ENCODE assay signal across 8 cellular contexts in genomic region chr22:41957941-41958556, GRCh38. TPM values are rescaled to one million over a fixed set of nuclear protein-coding genes. Genes with fewer than 3 reads are reported as not detected.
DNase-seq lines count a peak whose midpoint lies in the region; ATAC-seq and TF ChIP-seq lines count a peak whose summit lies in the region.

No MANE protein-coding gene starts in this region.

- peaks cover 7% of the 10 kb centered on the region for H3F3A ChIP-seq in neural progenitor cell (ENCODE audit: low read depth)

- H3K36me3 Mint-ChIP-seq in neural progenitor cell: peaks cover 4% of the 10 kb centered on the region
- H3K36me3 Mint-ChIP-seq in T-helper 2 cell treated with Interferon-gamma antibody and Interleukin-4, amounts not matched to agents 5 μg/mL and 100 μg/mL, for 36 hours (ENCODE audit: low read depth): no peaks in the 10 kb centered on the region

- H3K27me3 ChIP-seq in KMS-11 (ENCODE audit: insufficient read depth, low read depth) (no peaks in the 10 kb centered on the region), neural progenitor cell (peaks cover 10% of the 10 kb centered on the region)

- H3K4me1 Mint-ChIP-seq in neural progenitor cell: peaks cover 29% of the 10 kb centered on the region
- H3K4me1 Mint-ChIP-seq in T-helper 2 cell treated with Interferon-gamma antibody and Interleukin-4, amounts not matched to agents 5 μg/mL and 100 μg/mL, for 36 hours (ENCODE audit: low read depth): peaks cover 9% of the 10 kb centered on the region

- no peaks in the 10 kb centered on the region for H3K9me3 ChIP-seq in neural progenitor cell (ENCODE audit: low read depth)

- no peaks in the 10 kb centered on the region for H3K36me3 ChIP-seq in KMS-11 (ENCODE audit: insufficient read depth)
- no peaks in the 10 kb centered on the region for H3K36me3 ChIP-seq in neural progenitor cell

- H3K9ac ChIP-seq in KMS-11 (no peak overlapping the region), neural progenitor cell (no peak overlapping the region)

- H3K27ac ChIP-seq in KMS-11: no peak overlapping the region
- H3K27ac ChIP-seq in neural progenitor cell: no peak overlapping the region

- H3K27ac Mint-ChIP-seq in neural progenitor cell: no peak overlapping the region
- no peak overlapping the region for H3K27ac Mint-ChIP-seq in T-helper 2 cell treated with Interferon-gamma antibody and Interleukin-4, amounts not matched to agents 5 μg/mL and 100 μg/mL, for 36 hours

- H2AFZ ChIP-seq in KMS-11 (ENCODE audit: low read depth) (no peak overlapping the region; the same call in 1 of the 2 replicates), neural progenitor cell (replicated peaks) (peak overlapping the region; percentile 90)

- H3K4me3 Mint-ChIP-seq in neural progenitor cell: no peak overlapping the region
- no peak overlapping the region for H3K4me3 Mint-ChIP-seq in T-helper 2 cell treated with Interferon-gamma antibody and Interleukin-4, amounts not matched to agents 5 μg/mL and 100 μg/mL, for 36 hours

- H3K27me3 Mint-ChIP-seq in neural progenitor cell (ENCODE audit: insufficient read depth, low read depth): peaks cover 8% of the 10 kb centered on the region
- no peaks in the 10 kb centered on the region for H3K27me3 Mint-ChIP-seq in T-helper 2 cell treated with Interferon-gamma antibody and Interleukin-4, amounts not matched to agents 5 μg/mL and 100 μg/mL, for 36 hours (ENCODE audit: low read depth)

- TF ChIP-seq CTCF in KMS-11 (conservative IDR thresholded peaks at IDR 0.05; ENCODE audit: low read depth, low read length): 0 out of 2 replicates have a peak, but pooled peaks have one; percentile 15
- no peak for TF ChIP-seq CTCF in epithelial cell of esophagus (IDR thresholded peaks at IDR 0.05; ENCODE audit: insufficient read depth, low read depth, low read length, missing control alignments)
- TF ChIP-seq CTCF in neural progenitor cell (IDR thresholded peaks at IDR 0.05): no peak

- H3K79me2 ChIP-seq in KMS-11 (ENCODE audit: insufficient read depth, low read depth): no peaks in the 10 kb centered on the region
- no peaks in the 10 kb centered on the region for H3K79me2 ChIP-seq in neural progenitor cell (ENCODE audit: low read depth)

- H3K9me3 Mint-ChIP-seq in neural progenitor cell: no peaks in the 10 kb centered on the region
- H3K9me3 Mint-ChIP-seq in T-helper 2 cell treated with Interferon-gamma antibody and Interleukin-4, amounts not matched to agents 5 μg/mL and 100 μg/mL, for 36 hours: no peaks in the 10 kb centered on the region

- no peaks in the 10 kb centered on the region for H4K20me1 ChIP-seq in KMS-11 (ENCODE audit: insufficient read depth)
- no peaks in the 10 kb centered on the region for H4K20me1 ChIP-seq in neural progenitor cell (ENCODE audit: low read depth)

- no peak overlapping the region for H3K4me2 ChIP-seq in KMS-11
- H3K4me2 ChIP-seq in neural progenitor cell: peak overlapping the region; percentile 75

- H3K4me3 ChIP-seq in KMS-11 (IDR thresholded peaks at IDR 0.05; ENCODE audit: insufficient read depth, low read depth, low read length) (no peak overlapping the region), epithelial cell of esophagus (ENCODE audit: low read length) (peak overlapping the region; percentile 2), neural progenitor cell (peak overlapping the region; percentile 37)

- DNase-seq in epithelial cell of esophagus (ENCODE audit: low read depth) (no peak), neural progenitor cell (ENCODE audit: low spot score) (no peak), A172 (ENCODE audit: low spot score) (no peak), mucosa of gallbladder (ENCODE audit: low spot score) (no peak)
- no peak for DNase-seq in T-helper 2 cell treated with Interferon-gamma antibody and Interleukin-4, amounts not matched to agents 5 μg/mL and 100 μg/mL, for 36 hours (ENCODE audit: low spot score)

- H3K4me1 ChIP-seq in KMS-11 (ENCODE audit: low read depth, poor library complexity, severe bottlenecking): peaks cover 6% of the 10 kb centered on the region
- peaks cover 6% of the 10 kb centered on the region for H3K4me1 ChIP-seq in neural progenitor cell

- ATAC-seq in GM18867 (IDR thresholded peaks at IDR 0.05; ENCODE audit: unreplicated experiment): peak; percentile 36
- ATAC-seq in GM18511 (IDR thresholded peaks at IDR 0.05; ENCODE audit: unreplicated experiment): no peak

RNA-seq across cellular contexts. Expression of gene CENPM, which starts 11.1 kb away (rescaled TPM):
- 20.2 and 45.3 TPM in 2 replicates for total RNA-seq in neural progenitor cell (ENCODE audit: low replicate concordance)
- 42.4 and 54.8 TPM in 2 replicates for total RNA-seq in A172 (2014; rRNA removed; shearing (Covaris generic))
- total RNA-seq in mucosa of gallbladder: 3.2 TPM

RNA-seq across cellular contexts. Expression of gene SEPTIN3, which starts 11.2 kb away (rescaled TPM):
- total RNA-seq in neural progenitor cell (ENCODE audit: low replicate concordance) (12.8 and 20.5 TPM in 2 replicates), mucosa of gallbladder (0.60 TPM)
- total RNA-seq in A172 (2014; rRNA removed; shearing (Covaris generic)): 7.7 and 8.3 TPM in 2 replicates

RNA-seq across cellular contexts. Expression of gene TNFRSF13C, which starts 31.4 kb away (rescaled TPM):
- total RNA-seq in neural progenitor cell (ENCODE audit: low replicate concordance): 2.2 and 2.7 TPM in 2 replicates
- total RNA-seq in A172 (2014; rRNA removed; shearing (Covaris generic)): 0.03 TPM in 1 of 2 replicates, not detected in the other
- 0.55 TPM for total RNA-seq in mucosa of gallbladder

RNA-seq across cellular contexts. Expression of gene WBP2NL, which starts 40.5 kb away (rescaled TPM):
- not detected in 2 replicates for total RNA-seq in neural progenitor cell (ENCODE audit: low replicate concordance)
- total RNA-seq in A172 (2014; rRNA removed; shearing (Covaris generic)): not detected in 2 replicates
- 1.6 TPM for total RNA-seq in mucosa of gallbladder
